Comparison of ENCODE assay signal across 20 cellular contexts in the genomic region with DNA sequence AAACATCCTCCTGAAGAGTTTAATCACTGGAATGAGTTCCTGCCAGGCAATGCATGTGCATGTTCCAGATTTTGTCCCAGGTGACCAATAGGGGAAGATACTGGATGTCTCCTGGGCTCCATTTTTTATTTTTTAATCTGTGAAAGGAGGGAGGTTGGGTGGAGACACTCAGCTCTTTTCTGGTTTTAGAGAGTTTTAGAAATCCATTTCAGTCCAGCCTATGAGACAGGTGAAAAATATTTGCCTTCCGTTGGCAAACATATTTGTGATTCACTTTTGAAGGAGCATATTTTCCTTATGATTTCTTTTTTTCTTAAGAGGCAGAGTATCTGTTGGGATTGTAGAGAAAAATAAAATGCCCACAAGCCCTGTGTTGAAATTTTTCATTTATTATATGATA.
DNase-seq lines count a peak whose midpoint lies in the region; ATAC-seq and TF ChIP-seq lines count a peak whose summit lies in the region.
"Had no signal": no experiment of that assay in that cellular context is flagged by ENCODE, and none has a peak within 500 bp of the region (broad histone marks: within the 10 kb centered on the region; RNA-seq: fewer than 3 reads in every experiment).

No MANE protein-coding gene starts in this region.

- DNase-seq in left ventricle myocardium inferior (no peak), left cardiac atrium (no peak), left lung (no peak), upper lobe of right lung (no peak), occipital lobe (lab: John Stamatoyannopoulos, UW) (no peak)
- DNase-seq: activated CD4-positive, alpha-beta T cell treated with anti-CD3 and anti-CD28 coated beads for 48 hours; activated naive CD4-positive, alpha-beta T cell; CD8-positive, alpha-beta memory T cell; colonic mucosa; naive thymus-derived CD8-positive, alpha-beta T cell; NCI-H1092; NCI-H2081; Peyer's patch; stimulated activated CD4-positive, alpha-beta T cell treated with anti-CD3 and anti-CD28 coated beads, Interleukin-12 subunit alpha, Interleukin-12 subunit beta, amount 100 ng/mL, for 4 hours had no signal

- H3K36me3 ChIP-seq in left ventricle myocardium inferior: no peaks in the 10 kb centered on the region
- H3K36me3 ChIP-seq in left lung: no peaks in the 10 kb centered on the region
- no peaks in the 10 kb centered on the region for H3K36me3 ChIP-seq in upper lobe of right lung
- H3K36me3 ChIP-seq: ascending aorta, colonic mucosa, Peyer's patch, prostate gland had no signal

- no peaks in the 10 kb centered on the region for H3K9me3 ChIP-seq in left ventricle myocardium inferior (replicated peaks)
- no peaks in the 10 kb centered on the region for H3K9me3 ChIP-seq in left lung
- H3K9me3 ChIP-seq in upper lobe of right lung: no peaks in the 10 kb centered on the region
- H3K9me3 ChIP-seq: ascending aorta, colonic mucosa, Peyer's patch, prostate gland had no signal

- peaks cover 56% of the 10 kb centered on the region for H3K4me1 ChIP-seq in left ventricle myocardium inferior
- H3K4me1 ChIP-seq in left lung: peaks cover 14 to 34% of the 10 kb centered on the region in 2 donors
- peaks cover 31% of the 10 kb centered on the region for H3K4me1 ChIP-seq in upper lobe of right lung
- H3K4me1 ChIP-seq: colonic mucosa, prostate gland had no signal

- no peak overlapping the region for H3K4me3 ChIP-seq in left ventricle myocardium inferior
- no peak overlapping the region for H3K4me3 ChIP-seq in left lung
- no peak overlapping the region for H3K4me3 ChIP-seq in upper lobe of right lung
- H3K4me3 ChIP-seq: ascending aorta, colonic mucosa, Peyer's patch, prostate gland had no signal

- no peak for TF ChIP-seq CTCF in left ventricle myocardium inferior (IDR thresholded peaks at IDR 0.05; ENCODE audit: borderline replicate concordance)
- no peak for TF ChIP-seq CTCF in VCaP (conservative IDR thresholded peaks at IDR 0.05)
- TF ChIP-seq CTCF in left lung (IDR thresholded peaks at IDR 0.05): no peak
- TF ChIP-seq CTCF in upper lobe of right lung (IDR thresholded peaks at IDR 0.05): no peak

- intact Hi-C loops in left ventricle myocardium inferior (cut with micrococcal nuclease) (no loop called here), left cardiac atrium (cut with DNase I) (no loop called here), left lung (cut with DNase I) (loop anchor here in 1 of 2 donors (5.0 kb wide), 1 partner anchor 277 kb away; no protein-coding TSS in a partner anchor), upper lobe of right lung (cut with DNase I) (loop anchor here (10.0 kb wide), 1 partner anchor 285 kb away; no protein-coding TSS in a partner anchor)

- H3K27me3 ChIP-seq in left ventricle myocardium inferior (ENCODE audit: low read depth) (no peaks in the 10 kb centered on the region), left lung (no peaks in the 10 kb centered on the region), upper lobe of right lung (no peaks in the 10 kb centered on the region)
- H3K27me3 ChIP-seq: ascending aorta, colonic mucosa, Peyer's patch had no signal

- ATAC-seq in left cardiac atrium (no peak), left lung (peak; percentile 8), upper lobe of right lung (no peak), GM19467 (IDR thresholded peaks at IDR 0.05; ENCODE audit: unreplicated experiment) (no peak), HG02759 (IDR thresholded peaks at IDR 0.05; ENCODE audit: unreplicated experiment) (no peak)
- ATAC-seq: naive thymus-derived CD8-positive, alpha-beta T cell; stimulated activated memory B cell treated with anti-CD40 and anti-IgM and Interleukin-4, amounts not matched to agents 10 μg/mL and 1 μg/mL and 100 μg/mL, for 72 hours had no signal

- H3K27ac ChIP-seq in left ventricle myocardium inferior (replicated peaks): peak overlapping the region; percentile 94
- H3K27ac ChIP-seq in VCaP: peak overlapping the region; percentile 77
- H3K27ac ChIP-seq in left lung: peak overlapping the region; percentile 75 to 83
- peak overlapping the region; percentile 78 for H3K27ac ChIP-seq in upper lobe of right lung
- H3K27ac ChIP-seq: ascending aorta, colonic mucosa, Peyer's patch, prostate gland had no signal
